In the genomic region with DNA sequence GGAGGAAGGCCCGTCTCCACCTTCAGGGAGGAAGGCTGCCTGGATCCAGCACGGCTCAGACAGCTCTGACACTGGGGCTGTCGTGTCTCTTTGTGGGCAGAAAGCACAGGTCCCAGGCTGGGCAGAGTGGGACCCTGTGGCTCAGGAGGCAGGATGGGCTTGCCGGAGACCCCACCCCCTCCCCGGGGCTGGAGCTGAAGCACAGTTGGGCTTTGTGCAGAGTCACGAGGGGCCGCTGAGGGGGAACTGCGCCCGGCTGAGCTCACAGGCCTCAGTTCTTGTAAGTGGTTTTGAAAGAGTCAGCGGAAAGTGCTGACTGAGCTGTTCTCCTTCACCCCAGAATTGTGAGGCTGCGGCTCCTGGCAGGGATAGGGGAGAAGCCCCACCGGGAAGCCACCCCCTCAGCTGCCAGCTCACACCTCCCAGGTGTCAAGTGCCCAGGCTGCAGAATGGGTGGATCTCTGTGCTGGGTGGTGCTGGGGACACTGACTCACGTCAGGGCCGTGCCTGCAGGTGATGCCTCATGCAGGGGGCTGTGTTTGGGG, we compare ENCODE assay signal across 8 cellular contexts. TPM values are rescaled to one million over a fixed set of nuclear protein-coding genes. Genes with fewer than 3 reads are reported as not detected.
DNase-seq lines count a peak whose midpoint lies in the region; ATAC-seq and TF ChIP-seq lines count a peak whose summit lies in the region.

No MANE protein-coding gene starts in this region.

- H3K36me3 ChIP-seq in Peyer's patch (no peaks in the 10 kb centered on the region), duodenal mucosa (ENCODE audit: control insufficient read depth in 1 of 2, insufficient read depth in 2 of 2, low read length in 2 of 2) (no peaks in the 10 kb centered on the region), aorta (ENCODE audit: control insufficient read depth in 1 of 2, insufficient read depth in 2 of 2, low read length in 1 of 2) (no peaks in the 10 kb centered on the region), uterus (no peaks in the 10 kb centered on the region)

- TF ChIP-seq CTCF in Peyer's patch (IDR thresholded peaks at IDR 0.05), result no peak
- TF ChIP-seq CTCF in uterus (IDR thresholded peaks at IDR 0.05), result no peak

- intact Hi-C loops in aorta (cut with DNase I), result no loop called here
- intact Hi-C loops in uterus (cut with DNase I; ENCODE audit: low total_unique reads), result no loop called here

- peak overlapping the region in 3 of 4 donors; percentile 38 to 60 (median 55) for H3K27ac ChIP-seq in Peyer's patch
- no peak overlapping the region for H3K27ac ChIP-seq in duodenal mucosa (ENCODE audit: low read depth, low read length)
- H3K27ac ChIP-seq in aorta (ENCODE audit: low read depth in 1 of 2, low read length in 2 of 2), result no peak overlapping the region
- no peak overlapping the region for H3K27ac ChIP-seq in uterus

- WGBS in aorta, 2 donors, result 75 to 78% methylated on average over 14 of the region's 14 CpGs

- in situ Hi-C loops in ACHN (cut with HindIII; ENCODE audit: low pct_ligation_motif_present, low pct_unique_long_range_greater_than_20kb, low sequenced_read_pairs), result no loop called here

- DNase-seq in ELR (ENCODE audit: low read depth) (peak; percentile 7), Peyer's patch (peak; percentile 19 to 58 (median 48)), mucosa of gallbladder (ENCODE audit: low spot score) (peak; percentile 46), aorta (peak; percentile 74 to 86), ACHN (no peak), NCI-H1105 treated with DMSO at 0.1 percent for 48 hours (lab: John Stamatoyannopoulos, UW) (no peak), uterus (no peak)

- H3K9me3 ChIP-seq in Peyer's patch (no peaks in the 10 kb centered on the region), duodenal mucosa (ENCODE audit: control insufficient read depth in 1 of 2, low read length in 2 of 2) (no peaks in the 10 kb centered on the region), aorta (ENCODE audit: control insufficient read depth, low read length) (no peaks in the 10 kb centered on the region), uterus (no peaks in the 10 kb centered on the region)

- TF ChIP-seq POLR2A in Peyer's patch (IDR thresholded peaks at IDR 0.05) (no peak), uterus (IDR thresholded peaks at IDR 0.05) (no peak)

- H3K27me3 ChIP-seq in Peyer's patch (no peaks in the 10 kb centered on the region), duodenal mucosa (ENCODE audit: control insufficient read depth in 1 of 2, insufficient read depth in 2 of 2, low read length in 2 of 2) (no peaks in the 10 kb centered on the region), aorta (ENCODE audit: control insufficient read depth in 1 of 2, insufficient read depth in 2 of 2, low read length in 1 of 2) (no peaks in the 10 kb centered on the region), uterus (no peaks in the 10 kb centered on the region)

- no peak overlapping the region for H3K4me3 ChIP-seq in Peyer's patch
- H3K4me3 ChIP-seq in duodenal mucosa (ENCODE audit: low read depth in 1 of 2, low read length in 2 of 2), result peak overlapping the region in 1 of 2 donors; percentile 40
- no peak overlapping the region for H3K4me3 ChIP-seq in aorta (ENCODE audit: low read length in 2 of 2)
- H3K4me3 ChIP-seq in uterus, result no peak overlapping the region

- peak; percentile 45 for ATAC-seq in aorta (ENCODE audit: low FRiP score)

- H3K4me1 ChIP-seq in Peyer's patch (peaks cover 0 to 21% (median 4%) of the 10 kb centered on the region in 4 donors), duodenal mucosa (ENCODE audit: control insufficient read depth in 1 of 2, insufficient read depth in 2 of 2, low read length in 2 of 2) (peaks cover 25 to 37% of the 10 kb centered on the region in 2 donors), aorta (ENCODE audit: control insufficient read depth in 1 of 2, insufficient read depth in 2 of 2, low read length in 2 of 2) (no peaks in the 10 kb centered on the region), uterus (no peaks in the 10 kb centered on the region)

- H3K9ac ChIP-seq in duodenal mucosa (ENCODE audit: low read depth in 1 of 2, low read length in 2 of 2), result peak overlapping the region; percentile 36 to 63

RNA-seq across cellular contexts. Expression of a gene that starts 12.2 kb away (rescaled TPM):
- 10 to 100 TPM in 2 of 4 donors, 1 to 10 TPM in 2; 6.0 to 19.8 (median 11.2) TPM for total RNA-seq in Peyer's patch
- 57.3 TPM for total RNA-seq in mucosa of gallbladder
- 10 to 100 TPM in 1 of 2 donors, 1 to 10 TPM in 1; 8.0 to 12.0 TPM for total RNA-seq in aorta
- polyA plus RNA-seq in aorta, result 10 to 100 TPM in 1 of 2 donors, 1 to 10 TPM in 1; 7.7 to 10.6 TPM
- 10 to 100 TPM in 3 of 4 donors, 1 to 10 TPM in 1; 1.0 to 16.2 (median 12.8) TPM for total RNA-seq in uterus

Comparison
In these comparisons a context has a peak if more than half of its experiments do, and no peak if none do; other contexts are left out.
1. DNase-seq: peak in ELR (single experiment), Peyer's patch (3 of 3), mucosa of gallbladder (single experiment) and aorta (2 of 2); none in ACHN (single experiment), NCI-H1105 treated with DMSO at 0.1 percent for 48 hours (single experiment) and uterus (0 of 2).
2. H3K27ac ChIP-seq: peak in Peyer's patch (3 of 4); none in duodenal mucosa (single experiment), aorta (0 of 2) and uterus (0 of 2).